Comparison of ENCODE assay signal across 22 cellular contexts in the genomic region with DNA sequence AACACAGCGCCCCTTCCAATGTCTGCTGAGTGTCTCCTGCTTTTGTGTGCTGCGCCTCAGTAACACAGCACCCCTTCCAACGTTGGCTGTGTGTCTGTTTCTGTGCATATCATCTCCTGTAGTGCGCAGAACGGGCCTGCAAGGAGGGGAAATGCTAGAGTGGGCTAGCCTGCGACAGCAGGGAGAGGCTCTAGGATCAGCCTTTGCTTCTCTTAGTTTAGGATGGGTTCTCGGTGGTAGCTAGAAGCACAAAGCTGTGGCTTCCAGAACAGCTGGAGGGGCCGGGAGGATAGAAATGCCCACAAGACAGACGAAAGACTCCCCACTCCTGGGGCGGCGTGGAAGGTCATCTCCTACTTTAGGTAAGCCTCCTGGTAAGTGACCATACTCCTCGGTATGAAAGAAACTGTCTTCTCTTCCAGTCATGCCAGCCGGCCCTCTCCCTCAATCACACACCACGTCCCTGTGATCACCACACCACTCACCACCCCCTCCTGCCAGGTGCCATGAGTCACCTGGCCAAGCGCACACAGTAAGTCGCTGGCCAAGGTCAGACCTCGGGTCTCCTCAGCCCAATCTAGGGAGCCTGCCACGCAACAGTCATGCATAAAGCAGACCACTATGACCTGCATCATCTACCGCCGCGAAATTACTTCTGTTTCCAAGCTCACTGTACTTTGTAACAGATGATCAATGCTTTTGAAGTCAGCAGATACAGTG.
"Had no signal": no experiment of that assay in that cellular context is flagged by ENCODE, and none has a peak within 500 bp of the region (broad histone marks: within the 10 kb centered on the region; RNA-seq: fewer than 3 reads in every experiment).

No MANE protein-coding gene starts in this region.

- DNase-seq: activated CD4-positive, alpha-beta T cell treated with anti-CD3 and anti-CD28 coated beads for 48 hours; activated CD4-positive, alpha-beta T cell treated with anti-CD3 and anti-CD28 coated beads, Interleukin-2, amount 50 U/mL, for 4 hours; activated CD4-positive, CD25-positive, alpha-beta regulatory T cell treated with anti-CD3 and anti-CD28 coated beads, Interleukin-2, amount 50 U/mL, for 72 hours; activated CD8-positive, alpha-beta memory T cell treated with anti-CD3 and anti-CD28 coated beads, Interleukin-2, amount 10 ng/mL, durations not matched to agents 7 days and 5 days; activated CD8-positive, alpha-beta T cell treated with anti-CD3 and anti-CD28 coated beads, Interleukin-2, amount 10 ng/mL, durations not matched to agents 7 days and 5 days; activated naive CD4-positive, alpha-beta T cell treated with anti-CD3 and anti-CD28 coated beads, Interleukin-2, amount 50 U/mL, for 16 hours; activated naive CD8-positive, alpha-beta T cell treated with anti-CD3 and anti-CD28 coated beads, Interleukin-2, amount 10 ng/mL, durations not matched to agents 7 days and 5 days; activated T-cell treated with anti-CD3 and anti-CD28 coated beads, Interleukin-2, amount 50 U/mL, for 4 hours; aorta; central memory CD4-positive, alpha-beta T cell; MG63; NCI-H1105; NCI-H1436; NCI-H1694 treated with DMSO at 0.1 percent for 48 hours; NCI-H2029 treated with DMSO at 0.1 percent for 48 hours; NCI-H510A treated with DMSO at 0.1 percent for 48 hours; NCI-H69; SHP77; SW 1271 had no signal

- H3K27ac ChIP-seq: SJSA1 had no signal

- H3K4me3 Mint-ChIP-seq: activated CD8-positive, alpha-beta memory T cell treated with anti-CD3 and anti-CD28 coated beads, Interleukin-2, amount 10 ng/mL, durations not matched to agents 7 days and 5 days; activated CD8-positive, alpha-beta T cell treated with anti-CD3 and anti-CD28 coated beads, Interleukin-2, amount 10 ng/mL, durations not matched to agents 7 days and 5 days; activated naive CD8-positive, alpha-beta T cell treated with anti-CD3 and anti-CD28 coated beads, Interleukin-2, amount 10 ng/mL, durations not matched to agents 7 days and 5 days; activated T-cell treated with anti-CD3 and anti-CD28 coated beads, Interleukin-2, amount 50 U/mL, for 4 hours; WTC11 had no signal

- H3K27me3 ChIP-seq: MG63, SJSA1 had no signal

- H3K9me3 ChIP-seq: MG63, SJSA1 had no signal

- H3K9me3 Mint-ChIP-seq: activated naive CD8-positive, alpha-beta T cell treated with anti-CD3 and anti-CD28 coated beads, Interleukin-2, amount 10 ng/mL, durations not matched to agents 7 days and 5 days; activated T-cell treated with anti-CD3 and anti-CD28 coated beads, Interleukin-2, amount 50 U/mL, for 4 hours; WTC11 had no signal

- H3K4me3 ChIP-seq: MG63, SJSA1 had no signal

- H3K27me3 Mint-ChIP-seq: activated CD8-positive, alpha-beta memory T cell treated with anti-CD3 and anti-CD28 coated beads, Interleukin-2, amount 10 ng/mL, durations not matched to agents 7 days and 5 days; activated naive CD8-positive, alpha-beta T cell treated with anti-CD3 and anti-CD28 coated beads, Interleukin-2, amount 10 ng/mL, durations not matched to agents 7 days and 5 days had no signal

- ATAC-seq: activated CD8-positive, alpha-beta memory T cell treated with anti-CD3 and anti-CD28 coated beads, Interleukin-2, amount 10 ng/mL, durations not matched to agents 7 days and 5 days; activated CD8-positive, alpha-beta T cell treated with anti-CD3 and anti-CD28 coated beads, Interleukin-2, amount 10 ng/mL, durations not matched to agents 7 days and 5 days; activated T-cell treated with anti-CD3 and anti-CD28 coated beads, Interleukin-2, amount 50 U/mL, for 4 hours; SK-N-SH treated with all-trans-retinoic acid at 6 μM for 48 hours; WTC11 had no signal

- H3K27ac Mint-ChIP-seq: activated CD8-positive, alpha-beta memory T cell treated with anti-CD3 and anti-CD28 coated beads, Interleukin-2, amount 10 ng/mL, durations not matched to agents 7 days and 5 days; activated CD8-positive, alpha-beta T cell treated with anti-CD3 and anti-CD28 coated beads, Interleukin-2, amount 10 ng/mL, durations not matched to agents 7 days and 5 days; activated naive CD8-positive, alpha-beta T cell treated with anti-CD3 and anti-CD28 coated beads, Interleukin-2, amount 10 ng/mL, durations not matched to agents 7 days and 5 days; WTC11 had no signal
